In the genomic region with DNA sequence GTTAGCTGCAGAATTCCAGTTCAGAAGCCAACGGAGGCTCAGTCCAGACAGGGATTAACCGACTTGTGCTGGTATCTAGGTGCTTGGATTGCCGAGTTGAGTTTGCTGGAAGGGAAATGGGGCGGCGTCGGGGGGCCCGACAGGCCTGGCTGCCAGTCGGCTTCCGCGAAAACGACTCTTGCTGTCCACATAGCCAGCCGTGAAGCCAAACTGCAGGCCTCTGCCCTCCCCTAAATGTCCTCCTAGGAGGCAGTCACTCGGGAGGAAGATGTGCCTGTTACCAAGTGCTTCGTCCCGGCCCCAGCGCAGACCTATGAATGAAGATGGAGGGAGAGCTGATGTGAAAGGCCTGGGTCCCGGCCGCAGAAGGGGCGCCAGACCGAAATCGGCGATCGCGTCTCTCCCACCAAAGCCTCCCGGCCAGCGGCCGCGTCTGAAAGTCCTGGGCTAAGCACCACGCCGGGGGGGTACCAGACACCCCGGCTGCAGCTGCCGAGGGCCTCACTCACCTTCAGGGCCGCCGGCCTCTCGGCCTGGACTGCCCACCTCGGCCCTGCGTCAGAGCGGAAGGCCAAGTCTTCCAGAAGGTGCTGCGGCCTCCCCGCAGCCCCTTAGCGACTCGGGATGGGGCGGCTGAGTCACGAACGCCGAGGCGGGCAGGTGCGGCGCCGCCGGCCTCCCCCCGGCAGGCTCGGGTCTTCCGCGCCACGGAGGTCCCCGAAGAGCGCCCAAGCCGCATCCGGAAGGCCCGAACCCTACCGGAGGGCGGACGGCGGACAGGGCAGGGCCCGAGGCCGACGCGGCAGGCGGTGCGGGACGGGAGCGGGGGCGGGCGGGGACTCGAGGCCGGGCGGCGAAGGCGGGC, we compare ENCODE assay signal across 8 cellular contexts. TPM values are rescaled to one million over a fixed set of nuclear protein-coding genes. Genes with fewer than 3 reads are reported as not detected.
DNase-seq lines count a peak whose midpoint lies in the region; ATAC-seq and TF ChIP-seq lines count a peak whose summit lies in the region.

No MANE protein-coding gene starts in this region.

- H3K27ac ChIP-seq in HUES6 (ENCODE audit: low read depth, low read length): peak overlapping the region; percentile 92
- H3K27ac ChIP-seq in epithelial cell of prostate: peak overlapping the region; percentile 77
- peak overlapping the region; percentile 90 for H3K27ac ChIP-seq in upper lobe of right lung

- peak overlapping the region; percentile 91 for H3K27ac Mint-ChIP-seq in activated CD8-positive, alpha-beta T cell treated with anti-CD3 and anti-CD28 coated beads for 36 hours
- peak overlapping the region; percentile 77 to 97 (median 93) for H3K27ac Mint-ChIP-seq in naive thymus-derived CD8-positive, alpha-beta T cell

- DNase-seq in ACHN: peak; percentile 30
- DNase-seq in activated CD8-positive, alpha-beta T cell treated with anti-CD3 and anti-CD28 coated beads for 36 hours: peak; percentile 56
- no peak for DNase-seq in epithelial cell of prostate (ENCODE audit: low read depth, low spot score)
- peak in 7 of 10 donors; percentile 30 to 68 (median 45) for DNase-seq in naive thymus-derived CD8-positive, alpha-beta T cell
- peak; percentile 77 for DNase-seq in upper lobe of right lung
- DNase-seq in NCI-H1105 treated with DMSO at 0.1 percent for 48 hours (lab: John Stamatoyannopoulos, UW): no peak

- peaks cover 14% of the 10 kb centered on the region for H3K4me1 ChIP-seq in HUES6 (ENCODE audit: control insufficient read depth, insufficient read depth, low read length)
- H3K4me1 ChIP-seq in upper lobe of right lung: peaks cover 16% of the 10 kb centered on the region

- peaks cover 71% of the 10 kb centered on the region for H3K36me3 Mint-ChIP-seq in activated CD8-positive, alpha-beta T cell treated with anti-CD3 and anti-CD28 coated beads for 36 hours (ENCODE audit: low read depth)
- peaks cover 0 to 31% (median 14%) of the 10 kb centered on the region in 3 donors for H3K36me3 Mint-ChIP-seq in naive thymus-derived CD8-positive, alpha-beta T cell

- peak overlapping the region; percentile 93 for H3K4me3 Mint-ChIP-seq in activated CD8-positive, alpha-beta T cell treated with anti-CD3 and anti-CD28 coated beads for 36 hours
- peak overlapping the region; percentile 89 to 95 (median 92) for H3K4me3 Mint-ChIP-seq in naive thymus-derived CD8-positive, alpha-beta T cell

- ATAC-seq in activated CD8-positive, alpha-beta T cell treated with anti-CD3 and anti-CD28 coated beads for 36 hours: peak; percentile 6
- ATAC-seq in naive thymus-derived CD8-positive, alpha-beta T cell: peak; percentile 0 to 21
- ATAC-seq in upper lobe of right lung: peak; percentile 44

- peak; percentile 51 for TF ChIP-seq POLR2A in GM18951 (IDR thresholded peaks at IDR 0.05; ENCODE audit: extremely low read depth, insufficient read depth, insufficient read length)

- CTCF ChIA-PET in activated CD8-positive, alpha-beta T cell treated with anti-CD3 and anti-CD28 coated beads for 36 hours (lab: Charles Lee): interaction anchor here (1.2 to 2.5 kb wide), 4 partner anchors 8 to 112 kb away, joined by 3 to 8 read pairs (median 6); partner anchors contain the start of gene CBL

- no peaks in the 10 kb centered on the region for H3K9me3 Mint-ChIP-seq in activated CD8-positive, alpha-beta T cell treated with anti-CD3 and anti-CD28 coated beads for 36 hours
- H3K9me3 Mint-ChIP-seq in naive thymus-derived CD8-positive, alpha-beta T cell: no peaks in the 10 kb centered on the region

- H3K27me3 ChIP-seq in HUES6 (ENCODE audit: control insufficient read depth, insufficient read depth, low read length): no peaks in the 10 kb centered on the region
- H3K27me3 ChIP-seq in upper lobe of right lung: no peaks in the 10 kb centered on the region

- H3K9me3 ChIP-seq in HUES6 (ENCODE audit: control insufficient read depth, insufficient read depth, low read depth, low read length) (no peaks in the 10 kb centered on the region), upper lobe of right lung (no peaks in the 10 kb centered on the region)

- H3K4me3 ChIP-seq in HUES6 (ENCODE audit: low read depth, low read length) (peak overlapping the region; percentile 96), upper lobe of right lung (peak overlapping the region; percentile 77)

- peaks cover 34% of the 10 kb centered on the region for H3K4me1 Mint-ChIP-seq in activated CD8-positive, alpha-beta T cell treated with anti-CD3 and anti-CD28 coated beads for 36 hours (ENCODE audit: low read depth)
- H3K4me1 Mint-ChIP-seq in naive thymus-derived CD8-positive, alpha-beta T cell: peaks cover 21 to 36% (median 30%) of the 10 kb centered on the region in 4 donors

- H3K36me3 ChIP-seq in HUES6 (ENCODE audit: control insufficient read depth, insufficient read depth, low read length) (peaks cover 74% of the 10 kb centered on the region), upper lobe of right lung (peaks cover 25% of the 10 kb centered on the region)

- peak overlapping the region; percentile 96 for H3K9ac ChIP-seq in HUES6 (ENCODE audit: low read length)

- intact Hi-C loops in activated CD8-positive, alpha-beta T cell treated with anti-CD3 and anti-CD28 coated beads for 36 hours (cut with micrococcal nuclease): no loop called here
- intact Hi-C loops in upper lobe of right lung (cut with DNase I): no loop called here

- in situ Hi-C loops in ACHN (cut with HindIII; ENCODE audit: low pct_ligation_motif_present, low pct_unique_long_range_greater_than_20kb, low sequenced_read_pairs) (no loop called here), GM18951 (cut with MboI; ENCODE audit: low sequenced_read_pairs, unreplicated experiment) (no loop called here)

- peaks cover 1% of the 10 kb centered on the region for H3K27me3 Mint-ChIP-seq in activated CD8-positive, alpha-beta T cell treated with anti-CD3 and anti-CD28 coated beads for 36 hours
- peaks cover 0 to 3% (median 0%) of the 10 kb centered on the region in 5 donors for H3K27me3 Mint-ChIP-seq in naive thymus-derived CD8-positive, alpha-beta T cell

- POLR2A ChIA-PET in activated CD8-positive, alpha-beta T cell treated with anti-CD3 and anti-CD28 coated beads for 36 hours (lab: Charles Lee): interaction anchor here (0.6 to 7.0 kb wide), 39 partner anchors 8 to 303 kb away, joined by 3 to 107 read pairs (median 4); partner anchors contain the start of genes C2CD2L, CENATAC, DDX6 and DPAGT1
- POLR2A ChIA-PET in naive thymus-derived CD8-positive, alpha-beta T cell (lab: Charles Lee): interaction anchor here (0.6 to 7.1 kb wide), 30 partner anchors 8 to 691 kb away, joined by 3 to 79 read pairs (median 5); partner anchors contain the start of genes C2CD2L, CBL, CENATAC and DPAGT1

- no peak for TF ChIP-seq CTCF in activated CD8-positive, alpha-beta T cell treated with anti-CD3 and anti-CD28 coated beads for 36 hours (IDR thresholded peaks at IDR 0.05)
- peak; percentile 9 for TF ChIP-seq CTCF in upper lobe of right lung (IDR thresholded peaks at IDR 0.05)

RNA-seq across cellular contexts. Expression of gene DPAGT1, which starts 7.5 kb away (rescaled TPM):
- 10 to 100 TPM; 51.1 to 52.2 TPM for total RNA-seq in activated CD8-positive, alpha-beta T cell treated with anti-CD3 and anti-CD28 coated beads for 36 hours
- 10 to 100 TPM; 29.0 to 37.5 TPM for total RNA-seq in naive thymus-derived CD8-positive, alpha-beta T cell
- 10 to 100 TPM; 28.7 to 30.8 (median 29.0) TPM for polyA plus RNA-seq in naive thymus-derived CD8-positive, alpha-beta T cell
- 38.4 TPM for total RNA-seq in upper lobe of right lung

RNA-seq across cellular contexts. Expression of gene HMBS, which starts 9.5 kb away (rescaled TPM):
- 10 to 100 TPM; 33.6 to 36.1 TPM for total RNA-seq in activated CD8-positive, alpha-beta T cell treated with anti-CD3 and anti-CD28 coated beads for 36 hours
- 1 to 10 TPM; 6.9 to 8.0 TPM for total RNA-seq in naive thymus-derived CD8-positive, alpha-beta T cell
- polyA plus RNA-seq in naive thymus-derived CD8-positive, alpha-beta T cell: 10 to 100 TPM; 20.0 to 32.7 (median 24.3) TPM
- 19.5 TPM for total RNA-seq in upper lobe of right lung

RNA-seq across cellular contexts. Expression of gene C2CD2L, which starts 13.0 kb away (rescaled TPM):
- 10 to 100 TPM; 14.2 to 17.7 TPM for total RNA-seq in activated CD8-positive, alpha-beta T cell treated with anti-CD3 and anti-CD28 coated beads for 36 hours
- total RNA-seq in naive thymus-derived CD8-positive, alpha-beta T cell: 10 to 100 TPM; 27.0 to 27.8 TPM
- polyA plus RNA-seq in naive thymus-derived CD8-positive, alpha-beta T cell: 1 to 10 TPM; 3.4 to 10.0 (median 4.0) TPM
- total RNA-seq in upper lobe of right lung: 20.3 TPM

RNA-seq across cellular contexts. Expression of gene VPS11, which starts 26.6 kb away (rescaled TPM):
- total RNA-seq in activated CD8-positive, alpha-beta T cell treated with anti-CD3 and anti-CD28 coated beads for 36 hours: 10 to 100 TPM; 17.1 to 17.2 TPM
- 10 to 100 TPM; 63.3 to 68.0 TPM for total RNA-seq in naive thymus-derived CD8-positive, alpha-beta T cell
- 10 to 100 TPM; 43.2 to 58.4 (median 44.8) TPM for polyA plus RNA-seq in naive thymus-derived CD8-positive, alpha-beta T cell
- 41.5 TPM for total RNA-seq in upper lobe of right lung

RNA-seq across cellular contexts. Expression of gene HINFP, which starts 27.2 kb away (rescaled TPM):
- total RNA-seq in activated CD8-positive, alpha-beta T cell treated with anti-CD3 and anti-CD28 coated beads for 36 hours: 10 to 100 TPM; 23.9 to 26.5 TPM
- 10 to 100 TPM; 66.0 to 68.6 TPM for total RNA-seq in naive thymus-derived CD8-positive, alpha-beta T cell
- polyA plus RNA-seq in naive thymus-derived CD8-positive, alpha-beta T cell: 10 to 100 TPM in 1 of 3 donors, 1 to 10 TPM in 2; 7.3 to 24.9 (median 7.5) TPM
- total RNA-seq in upper lobe of right lung: 25.2 TPM

Comparison
In these comparisons a context has a peak if more than half of its experiments do, and no peak if none do; other contexts are left out.
1. DNase-seq: peak in ACHN (single experiment), activated CD8-positive, alpha-beta T cell treated with anti-CD3 and anti-CD28 coated beads for 36 hours (single experiment), naive thymus-derived CD8-positive, alpha-beta T cell (7 of 10) and upper lobe of right lung (single experiment); none in epithelial cell of prostate (single experiment) and NCI-H1105 treated with DMSO at 0.1 percent for 48 hours (single experiment).
2. Peak in every context shown above with its lines, with median percentiles within 50 percentile points of each other: H3K27ac ChIP-seq and ATAC-seq.